In genomic region chr15:74642724-74643367, GRCh38 we compare ENCODE assay signal across 9 cellular contexts. TPM values are rescaled to one million over a fixed set of nuclear protein-coding genes. Genes with fewer than 3 reads are reported as not detected.
DNase-seq lines count a peak whose midpoint lies in the region; TF ChIP-seq lines count a peak whose summit lies in the region.
"Had no signal": no experiment of that assay in that cellular context is flagged by ENCODE, and none has a peak within 500 bp of the region (broad histone marks: within the 10 kb centered on the region; RNA-seq: fewer than 3 reads in every experiment).

No MANE protein-coding gene starts in this region.

- WGBS in esophagus, 2 donors = 24 to 30% methylated on average over 6 of the region's 6 CpGs

- H3K9me3 ChIP-seq in esophagus (ENCODE audit: control insufficient read depth in 2 of 2, insufficient read depth in 1 of 2, low read depth in 1 of 2, low read length in 1 of 2) (no peaks in the 10 kb centered on the region), osteoblast (ENCODE audit: low read depth, low read length) (no peaks in the 10 kb centered on the region)
- H3K9me3 ChIP-seq in CD4-positive, alpha-beta memory T cell (ENCODE audit: control insufficient read depth in 1 of 2, low read length in 2 of 2) = no peaks in the 10 kb centered on the region

- H3K27me3 ChIP-seq in esophagus (ENCODE audit: control insufficient read depth in 1 of 2, insufficient read depth in 2 of 2, low read length in 2 of 2) (no peaks in the 10 kb centered on the region), osteoblast (ENCODE audit: insufficient read depth, low read length) (no peaks in the 10 kb centered on the region)
- no peaks in the 10 kb centered on the region for H3K27me3 ChIP-seq in CD4-positive, alpha-beta memory T cell (ENCODE audit: insufficient read depth, low read length)

- H2AFZ ChIP-seq in osteoblast (ENCODE audit: low read length) = no peak overlapping the region

- intact Hi-C loops in CD4-positive, alpha-beta memory T cell (cut with micrococcal nuclease) = no loop called here

- peaks cover 11 to 12% of the 10 kb centered on the region in 2 donors for H3K4me1 ChIP-seq in esophagus (ENCODE audit: control insufficient read depth in 2 of 2, insufficient read depth in 2 of 2, low read length in 1 of 2)
- H3K4me1 ChIP-seq in osteoblast (ENCODE audit: insufficient read depth, low read length) = peaks cover 17% of the 10 kb centered on the region
- no peaks in the 10 kb centered on the region for H3K4me1 ChIP-seq in CD4-positive, alpha-beta memory T cell (ENCODE audit: insufficient read depth, low read length)

- peaks cover 47% of the 10 kb centered on the region for H4K20me1 ChIP-seq in osteoblast (ENCODE audit: insufficient read depth, low read length)

- no peaks in the 10 kb centered on the region for H3K27me3 Mint-ChIP-seq in CD4-positive, alpha-beta memory T cell

- peak overlapping the region; percentile 46 for H3K4me2 ChIP-seq in osteoblast (ENCODE audit: insufficient read depth, low read length)

- peaks cover 4 to 5% (median 4%) of the 10 kb centered on the region in 4 donors for H3K4me1 Mint-ChIP-seq in CD4-positive, alpha-beta memory T cell

- TF ChIP-seq CTCF in osteoblast (IDR thresholded peaks at IDR 0.05; ENCODE audit: extremely low read depth, low read depth, low read length) = no peak
- TF ChIP-seq CTCF in GM10248 (IDR thresholded peaks at IDR 0.05; ENCODE audit: control extremely low read depth, extremely low read depth, low read depth, missing control alignments) = no peak

- peak overlapping the region; percentile 67 to 90 for H3K27ac ChIP-seq in esophagus (ENCODE audit: low read depth in 2 of 2, low read length in 1 of 2)
- H3K27ac ChIP-seq in osteoblast (ENCODE audit: low read depth, low read length) = peak overlapping the region; percentile 48
- H3K27ac ChIP-seq in CD4-positive, alpha-beta memory T cell (ENCODE audit: low read depth, low read length) = no peak overlapping the region

- peaks cover 0 to 5% of the 10 kb centered on the region in 2 donors for H3K36me3 ChIP-seq in esophagus (ENCODE audit: control insufficient read depth in 2 of 2, insufficient read depth in 2 of 2, low read length in 1 of 2)
- H3K36me3 ChIP-seq in osteoblast (ENCODE audit: insufficient read depth, low read length) = peaks cover 15% of the 10 kb centered on the region
- peaks cover 17% of the 10 kb centered on the region for H3K36me3 ChIP-seq in CD4-positive, alpha-beta memory T cell (ENCODE audit: insufficient read depth, low read length)

- H3K9me3 Mint-ChIP-seq in CD4-positive, alpha-beta memory T cell = no peaks in the 10 kb centered on the region

- no peak overlapping the region for H3K4me3 Mint-ChIP-seq in CD4-positive, alpha-beta memory T cell

- H3K27ac Mint-ChIP-seq in CD4-positive, alpha-beta memory T cell = peak overlapping the region in 3 of 7 donors; percentile 21 to 36 (median 30)

- no peak overlapping the region for H3K4me3 ChIP-seq in esophagus (ENCODE audit: low read depth in 1 of 2, low read length in 2 of 2)
- H3K4me3 ChIP-seq in osteoblast (ENCODE audit: insufficient read depth, low read length) = no peak overlapping the region
- no peak overlapping the region for H3K4me3 ChIP-seq in CD4-positive, alpha-beta memory T cell (ENCODE audit: low read length in 2 of 2)

- POLR2A ChIA-PET in GM10248 (lab: Yijun Ruan, JAX) = no interaction called here
- POLR2A ChIA-PET in CD4-positive, alpha-beta memory T cell (lab: Charles Lee; ENCODE audit: partially characterized antibody) = no interaction called here

- CTCF ChIA-PET in GM10248 (lab: Yijun Ruan, JAX) = interaction anchor here (9.7 to 36.2 kb wide), 2 partner anchors 9 to 133 kb away, joined by 110 to 690 read pairs; partner anchors contain the start of gene CSK
- CTCF ChIA-PET in CD4-positive, alpha-beta memory T cell (lab: Charles Lee; ENCODE audit: partially characterized antibody) = interaction anchor here (3.3 to 19.9 kb wide), 2 partner anchors 12 to 130 kb away, joined by 23 to 389 read pairs; no protein-coding TSS in a partner anchor

- peaks cover 48% of the 10 kb centered on the region for H3K79me2 ChIP-seq in osteoblast (ENCODE audit: insufficient read depth, low read length)

- H3K36me3 Mint-ChIP-seq in CD4-positive, alpha-beta memory T cell = peaks cover 10 to 63% of the 10 kb centered on the region in 2 donors

- DNase-seq in DMS79 (lab: John Stamatoyannopoulos, UW) (peak; percentile 80), NCI-H2227 treated with DMSO at 0.1 percent for 48 hours (lab: John Stamatoyannopoulos, UW) (peak; percentile 26), osteoblast (ENCODE audit: insufficient read length, low spot score, missing footprints) (peak; percentile 65), kidney tubule cell (ENCODE audit: low spot score) (no peak), GM10248 (ENCODE audit: extremely low spot score) (no peak), kidney glomerular epithelial cell (lab: John Stamatoyannopoulos, UW) (no peak)
- DNase-seq in CD4-positive, alpha-beta memory T cell = no peak
- DNase-seq: SHP77 had no signal

RNA-seq across cellular contexts. Expression of gene CLK3, which starts 27.2 kb away (rescaled TPM):
- 10 to 100 TPM; 50.7 to 78.7 TPM for polyA plus RNA-seq in esophagus
- total RNA-seq in osteoblast = 42.7 and 47.0 TPM in 2 replicates
- total RNA-seq in CD4-positive, alpha-beta memory T cell = 100 to 1,000 TPM; 163 to 167 TPM
- polyA plus RNA-seq in CD4-positive, alpha-beta memory T cell = 10 to 100 TPM; 59.1 to 94.1 TPM

RNA-seq across cellular contexts. Expression of gene EDC3, which starts 53.0 kb away (rescaled TPM):
- polyA plus RNA-seq in esophagus = 10 to 100 TPM; 12.2 to 14.5 TPM
- 9.8 and 11.2 TPM in 2 replicates for total RNA-seq in osteoblast
- 10 to 100 TPM; 40.6 to 40.7 TPM for total RNA-seq in CD4-positive, alpha-beta memory T cell
- polyA plus RNA-seq in CD4-positive, alpha-beta memory T cell = 10 to 100 TPM; 22.9 to 28.2 TPM

Comparison
In these comparisons a context has a peak if more than half of its experiments do, and no peak if none do; other contexts are left out.
1. DNase-seq: peak in DMS79 (single experiment), NCI-H2227 treated with DMSO at 0.1 percent for 48 hours (single experiment) and osteoblast (single experiment); none in kidney tubule cell (single experiment), GM10248 (single experiment), CD4-positive, alpha-beta memory T cell (0 of 5) and kidney glomerular epithelial cell (single experiment).